In the genomic region with DNA sequence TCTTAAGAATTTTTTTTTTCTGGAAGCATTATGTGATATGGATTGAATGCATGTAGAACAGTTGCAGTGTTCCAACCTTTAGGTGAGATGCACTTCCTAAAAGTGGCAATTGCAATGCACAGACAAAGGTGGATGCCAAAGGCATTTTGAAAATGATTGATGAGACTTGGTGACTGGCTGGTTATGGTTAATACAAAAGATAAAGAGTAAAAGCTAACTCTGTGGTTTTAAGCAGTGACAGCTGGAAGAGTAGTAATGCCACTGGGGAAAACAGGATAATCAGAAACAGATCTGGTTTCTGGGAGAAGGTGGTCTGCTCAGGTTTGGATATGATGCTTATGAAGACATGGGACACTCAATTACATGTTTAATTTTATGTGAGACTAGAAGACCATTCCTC, we compare ENCODE assay signal across 29 cellular contexts.
"Had no signal": no experiment of that assay in that cellular context is flagged by ENCODE, and none has a peak within 500 bp of the region (broad histone marks: within the 10 kb centered on the region; RNA-seq: fewer than 3 reads in every experiment).

No MANE protein-coding gene starts in this region.

- H3K9me3 ChIP-seq: gastrocnemius medialis, heart right ventricle, left lung, mucosa of descending colon, right lobe of liver, thyroid gland, vagina had no signal

- H3K9me3 Mint-ChIP-seq: dendritic cell treated with granulocyte-macrophage colony-stimulating factor and Interleukin-4, amounts not matched to agents 40 ng/mL and 50 ng/mL, for 4 days; endodermal cell; mesothelial cell of epicardium; nephron; neural progenitor cell; stimulated activated naive CD8-positive, alpha-beta T cell treated with anti-CD3 and anti-CD28 coated beads, Interleukin-15, amount 100 ng/mL, for 72 hours had no signal

- H3K4me3 Mint-ChIP-seq: dendritic cell treated with granulocyte-macrophage colony-stimulating factor and Interleukin-4, amounts not matched to agents 40 ng/mL and 50 ng/mL, for 4 days; endodermal cell; mesothelial cell of epicardium; naive thymus-derived CD4-positive, alpha-beta T cell; nephron; neural progenitor cell; stimulated activated naive CD8-positive, alpha-beta T cell treated with anti-CD3 and anti-CD28 coated beads, Interleukin-15, amount 100 ng/mL, for 72 hours had no signal

- H3K4me1 Mint-ChIP-seq: naive thymus-derived CD4-positive, alpha-beta T cell; stimulated activated naive CD8-positive, alpha-beta T cell treated with anti-CD3 and anti-CD28 coated beads, Interleukin-15, amount 100 ng/mL, for 72 hours had no signal

- DNase-seq: effector CD8-positive, alpha-beta T cell; endodermal cell; foreskin fibroblast; gastrocnemius medialis; heart right ventricle; hippocampal formation; left cardiac atrium; left lung; mesenchymal stem cell; mucosa of descending colon; naive thymus-derived CD4-positive, alpha-beta T cell; right lobe of liver; small intestine; stimulated activated CD4-positive, alpha-beta T cell treated with anti-CD3 and anti-CD28 coated beads, Interleukin-15, amount 100 ng/mL, for 24 hours; stimulated activated CD4-positive, alpha-beta T cell treated with anti-CD3 and anti-CD28 coated beads, Interleukin-2, amount 100 ng/mL, for 48 hours; stimulated activated CD8-positive, alpha-beta memory T cell treated with anti-CD3 and anti-CD28 coated beads, Interleukin-4, amount 100 ng/mL, for 48 hours; stimulated activated naive CD4-positive, alpha-beta T cell; stimulated activated naive CD8-positive, alpha-beta T cell treated with anti-CD3 and anti-CD28 coated beads, Interleukin-15, amount 100 ng/mL, for 72 hours; thyroid gland; trophoblast cell had no signal

- H3K79me2 ChIP-seq: parathyroid adenoma had no signal

- H3K4me3 ChIP-seq: gastrocnemius medialis, heart right ventricle, left lung, mucosa of descending colon, neural progenitor cell, right lobe of liver, thyroid gland, vagina had no signal

- H3K4me2 ChIP-seq: neural progenitor cell had no signal

- ATAC-seq: esophagus mucosa; gastrocnemius medialis; heart right ventricle; left cardiac atrium; left lung; mucosa of descending colon; naive thymus-derived CD4-positive, alpha-beta T cell; right lobe of liver; stimulated activated naive CD8-positive, alpha-beta T cell treated with anti-CD3 and anti-CD28 coated beads, Interleukin-15, amount 100 ng/mL, for 72 hours had no signal

- H3K27me3 ChIP-seq: gastrocnemius medialis, neural progenitor cell, thyroid gland, vagina had no signal

- H3K27ac Mint-ChIP-seq: dendritic cell treated with granulocyte-macrophage colony-stimulating factor and Interleukin-4, amounts not matched to agents 40 ng/mL and 50 ng/mL, for 4 days; endodermal cell; mesothelial cell of epicardium; naive thymus-derived CD4-positive, alpha-beta T cell; nephron; neural progenitor cell; progenitor cell of endocrine pancreas had no signal

- H2AFZ ChIP-seq: neural progenitor cell, parathyroid adenoma had no signal

- H3K27me3 Mint-ChIP-seq: dendritic cell treated with granulocyte-macrophage colony-stimulating factor and Interleukin-4, amounts not matched to agents 40 ng/mL and 50 ng/mL, for 4 days; naive thymus-derived CD4-positive, alpha-beta T cell; progenitor cell of endocrine pancreas; stimulated activated naive CD8-positive, alpha-beta T cell treated with anti-CD3 and anti-CD28 coated beads, Interleukin-15, amount 100 ng/mL, for 72 hours had no signal

- H3K36me3 Mint-ChIP-seq: mesothelial cell of epicardium, neural progenitor cell had no signal

- H3K4me1 ChIP-seq: gastrocnemius medialis, heart right ventricle, left lung, neural progenitor cell, parathyroid adenoma, right lobe of liver, thyroid gland, vagina had no signal

- H3K36me3 ChIP-seq: gastrocnemius medialis, heart right ventricle, left lung, neural progenitor cell, right lobe of liver, thyroid gland, vagina had no signal

- H3K27ac ChIP-seq: epithelial cell of prostate, gastrocnemius medialis, heart right ventricle, left lung, neural progenitor cell, parathyroid adenoma, right lobe of liver, thyroid gland, vagina had no signal

- H3K9ac ChIP-seq: neural progenitor cell, parathyroid adenoma had no signal
